Comparison of ENCODE assay signal across 8 cellular contexts in genomic region chr1:161532876-161533563, GRCh38. TPM values are rescaled to one million over a fixed set of nuclear protein-coding genes. Genes with fewer than 3 reads are reported as not detected.
DNase-seq lines count a peak whose midpoint lies in the region; ATAC-seq and TF ChIP-seq lines count a peak whose summit lies in the region.
"Not testable (repeated sequence)": the region's sequence is repeated elsewhere in the genome, so short reads cannot be mapped to it uniquely, and the experiment has no call there.

No MANE protein-coding gene starts in this region.

- TF ChIP-seq RAD21 in IMR-90 (IDR thresholded peaks at IDR 0.05; ENCODE audit: low read length): not testable (repeated sequence)

- H3K4me2 ChIP-seq in IMR-90 (ENCODE audit: low read depth, low read length): peak overlapping the region; percentile 53
- peak overlapping the region; percentile 83 for H3K4me2 ChIP-seq in osteoblast (ENCODE audit: insufficient read depth, low read length)

- dilution Hi-C loops in IMR-90 (cut with HindIII; ENCODE audit: low sequenced_read_pairs, unreplicated experiment): not testable (repeated sequence)

- CTCF ChIA-PET in IMR-90 (lab: Yijun Ruan, JAX): not testable (repeated sequence)

- not testable (repeated sequence) for H4K20me1 ChIP-seq in IMR-90 (ENCODE audit: insufficient read depth, low read length); osteoblast (ENCODE audit: insufficient read depth, low read length)

- intact Hi-C loops in IMR-90 (cut with micrococcal nuclease): loop anchor here (1.0 kb wide), 1 partner anchor 7 kb away; no protein-coding TSS in a partner anchor

- H3K9ac ChIP-seq in IMR-90 (ENCODE audit: low read depth, low read length): not testable (repeated sequence)

- H2BK15ac ChIP-seq in IMR-90 (ENCODE audit: low read depth, low read length): not testable (repeated sequence)

- WGBS in IMR-90 (ENCODE audit: extremely low coverage in 2 of 2, insufficient read length in 1 of 2), 2 experiments: no CpG with 5 or more reads among the region's 10 CpGs

- H3K56ac ChIP-seq in IMR-90 (ENCODE audit: extremely low read depth, insufficient read depth, low read length): not testable (repeated sequence)

- not testable (repeated sequence) for BruUV-seq in IMR-90 (replicated peaks; lab: Mats Ljungman, UMichigan)

- H4K91ac ChIP-seq in IMR-90 (ENCODE audit: insufficient read depth, low read depth, low read length): not testable (repeated sequence)

- H2BK5ac ChIP-seq in IMR-90 (ENCODE audit: low read depth, low read length, poor library complexity, severe bottlenecking): not testable (repeated sequence)

- not testable (repeated sequence) for H3K9me3 ChIP-seq in IMR-90 (ENCODE audit: control insufficient read depth, insufficient read depth, low read length); osteoblast (ENCODE audit: low read depth, low read length); thoracic aorta

- TF ChIP-seq POLR2A in IMR-90 (IDR thresholded peaks at IDR 0.05; ENCODE audit: low read depth, low read length): not testable (repeated sequence)

- H2AK5ac ChIP-seq in IMR-90 (ENCODE audit: low read depth, low read length): not testable (repeated sequence)

- ATAC-seq in IMR-90 (ENCODE audit: low read depth): not testable (repeated sequence)
- peak; percentile 3 for ATAC-seq in thoracic aorta (ENCODE audit: insufficient number of reproducible peaks, low FRiP score, low read depth)

- not testable (repeated sequence) for H2AFZ ChIP-seq in IMR-90 (replicated peaks; ENCODE audit: low read length, poor library complexity)
- H2AFZ ChIP-seq in osteoblast (ENCODE audit: low read length): peak overlapping the region; percentile 87

- H3K23ac ChIP-seq in IMR-90 (ENCODE audit: low read depth, low read length): not testable (repeated sequence)

- not testable (repeated sequence) for H2AK9ac ChIP-seq in IMR-90 (replicated peaks; ENCODE audit: low read depth, low read length, poor library complexity)

- DNase-seq in CD1c-positive myeloid dendritic cell (ENCODE audit: extremely low spot score): peak; percentile 80
- DNase-seq in IMR-90; thoracic aorta (ENCODE audit: low spot score): not testable (repeated sequence)
- DNase-seq in SKM-1 (lab: John Stamatoyannopoulos, UW; ENCODE audit: unreplicated experiment): peak; percentile 48
- peak; percentile 27 for DNase-seq in choroid plexus epithelial cell (ENCODE audit: low read depth)
- peak; percentile 74 for DNase-seq in globus pallidus (ENCODE audit: low spot score)
- DNase-seq in left kidney (ENCODE audit: low read depth, low spot score): peak; percentile 93
- peak; percentile 49 for DNase-seq in osteoblast (ENCODE audit: insufficient read length, low spot score, missing footprints)

- not testable (repeated sequence) for H4K5ac ChIP-seq in IMR-90 (ENCODE audit: low read depth, low read length)

- H3K36me3 ChIP-seq in IMR-90 (ENCODE audit: control insufficient read depth, insufficient read depth, low read length); osteoblast (ENCODE audit: insufficient read depth, low read length); thoracic aorta: not testable (repeated sequence)

- not testable (repeated sequence) for H3K4me3 ChIP-seq in IMR-90 (ENCODE audit: insufficient read depth, low read depth, low read length)
- H3K4me3 ChIP-seq in choroid plexus epithelial cell (ENCODE audit: low read depth, low read length) (peak overlapping the region; percentile 16), osteoblast (ENCODE audit: insufficient read depth, low read length) (peak overlapping the region; percentile 54), thoracic aorta (peak overlapping the region; percentile 63)

- TF ChIP-seq CTCF in IMR-90 (conservative IDR thresholded peaks at IDR 0.05; ENCODE audit: low read depth, low read length); choroid plexus epithelial cell (conservative IDR thresholded peaks at IDR 0.05; ENCODE audit: low read depth, low read length); osteoblast (IDR thresholded peaks at IDR 0.05; ENCODE audit: extremely low read depth, low read depth, low read length); thoracic aorta (IDR thresholded peaks at IDR 0.05): not testable (repeated sequence)

- not testable (repeated sequence) for H2BK120ac ChIP-seq in IMR-90 (ENCODE audit: low read depth, low read length)

- not testable (repeated sequence) for H3K4ac ChIP-seq in IMR-90 (ENCODE audit: low read depth, low read length)

- not testable (repeated sequence) for H3K79me1 ChIP-seq in IMR-90 (ENCODE audit: low read depth in 1 of 2, low read length in 2 of 2)

- not testable (repeated sequence) for H3K18ac ChIP-seq in IMR-90 (ENCODE audit: low read depth, low read length)

- not testable (repeated sequence) for H3K27me3 ChIP-seq in IMR-90 (ENCODE audit: control insufficient read depth, insufficient read depth, low read length); osteoblast (ENCODE audit: insufficient read depth, low read length); thoracic aorta (replicated peaks; ENCODE audit: insufficient read depth)

- H2BK20ac ChIP-seq in IMR-90 (ENCODE audit: low read depth, low read length): not testable (repeated sequence)

- not testable (repeated sequence) for H3K27ac ChIP-seq in IMR-90 (ENCODE audit: insufficient read depth, low read length); osteoblast (ENCODE audit: low read depth, low read length)
- H3K27ac ChIP-seq in thoracic aorta: peak overlapping the region; percentile 55 to 83

- H4K8ac ChIP-seq in IMR-90 (ENCODE audit: low read depth in 2 of 2, low read length in 2 of 2): not testable (repeated sequence)

- POLR2A ChIA-PET in IMR-90 (lab: Charles Lee; ENCODE audit: unreplicated experiment): not testable (repeated sequence)

- H3K79me2 ChIP-seq in osteoblast (ENCODE audit: insufficient read depth, low read length): not testable (repeated sequence)

- not testable (repeated sequence) for H3K14ac ChIP-seq in IMR-90 (replicated peaks; ENCODE audit: low read depth, low read length)

- in situ Hi-C loops in IMR-90 (cut with MboI; ENCODE audit: low sequenced_read_pairs): not testable (repeated sequence)

- not testable (repeated sequence) for H3K4me1 ChIP-seq in IMR-90 (ENCODE audit: control insufficient read depth, insufficient read depth, low read length)
- peaks cover 12% of the 10 kb centered on the region for H3K4me1 ChIP-seq in osteoblast (ENCODE audit: insufficient read depth, low read length)
- peaks cover 11 to 29% of the 10 kb centered on the region in 2 donors for H3K4me1 ChIP-seq in thoracic aorta (ENCODE audit: control insufficient read depth in 1 of 2, low read depth in 2 of 2)

- not testable (repeated sequence) for H3K9me1 ChIP-seq in IMR-90 (ENCODE audit: insufficient read depth, low read length)

RNA-seq across cellular contexts. Expression of gene HSPA6, which starts 8.7 kb away (rescaled TPM):
- total RNA-seq in IMR-90 (2012; rRNA removed) (0.54 and 0.56 TPM in 2 replicates), osteoblast (0.36 and 0.88 TPM in 2 replicates), thoracic aorta (10 to 100 TPM in 1 of 2 donors, 1 to 10 TPM in 1; 7.7 to 11.9 TPM)
- 0.50 and 0.67 TPM in 2 replicates for polyA plus RNA-seq in IMR-90 (2012; rRNA removed)
- polyA plus RNA-seq in IMR-90 (2012; cell fraction: cytosol; rRNA removed): 0.25 and 0.44 TPM in 2 replicates
- polyA plus RNA-seq in IMR-90 (2012; cell fraction: nucleus; rRNA removed; ENCODE audit: low replicate concordance): 0.22 and 0.36 TPM in 2 replicates

RNA-seq across cellular contexts. Expression of gene FCGR3A, which starts 16.6 kb away (rescaled TPM):
- total RNA-seq in IMR-90 (2012; rRNA removed) (not detected in 2 replicates), osteoblast (under 0.01 TPM in 1 of 2 replicates, not detected in the other), thoracic aorta (10 to 100 TPM; 41.2 to 46.8 TPM)
- not detected in 2 replicates for polyA plus RNA-seq in IMR-90 (2012; rRNA removed)
- not detected in 2 replicates for polyA plus RNA-seq in IMR-90 (2012; cell fraction: cytosol; rRNA removed)
- polyA plus RNA-seq in IMR-90 (2012; cell fraction: nucleus; rRNA removed; ENCODE audit: low replicate concordance): not detected in 2 replicates

RNA-seq across cellular contexts. Expression of gene FCGR2A, which starts 27.8 kb away (rescaled TPM):
- total RNA-seq in IMR-90 (2012; rRNA removed): 0.18 and 0.28 TPM in 2 replicates
- 0.56 and 0.94 TPM in 2 replicates for polyA plus RNA-seq in IMR-90 (2012; rRNA removed)
- 0.21 and 0.48 TPM in 2 replicates for polyA plus RNA-seq in IMR-90 (2012; cell fraction: cytosol; rRNA removed)
- polyA plus RNA-seq in IMR-90 (2012; cell fraction: nucleus; rRNA removed; ENCODE audit: low replicate concordance): 0.03 and 0.57 TPM in 2 replicates
- 0.59 and 1.4 TPM in 2 replicates for total RNA-seq in osteoblast
- total RNA-seq in thoracic aorta: 100 to 1,000 TPM; 113 to 169 TPM

Comparison
In these comparisons a context has a peak if more than half of its experiments do, and no peak if none do; other contexts are left out.
1. RNA of gene FCGR3A, which starts 16.6 kb away (total RNA-seq): 41.2 to 46.8 TPM in thoracic aorta; not detected in IMR-90 and under 0.01 TPM in osteoblast; every median in the first group is over 10 times any median in the second.
2. RNA of gene FCGR2A, which starts 27.8 kb away (total RNA-seq): 113 to 169 TPM in thoracic aorta; 0.59 to 1.4 TPM in osteoblast and 0.18 to 0.28 TPM in IMR-90; every median in the first group is over 10 times any median in the second.